ENCODE assay signal across 23 cellular contexts in genomic region chr16:86398622-86399021, GRCh38.
A peak's percentile ranks its signal among the peaks of the same experiment; 100 is the strongest.
DNase-seq lines count a peak whose midpoint lies in the region; ATAC-seq and TF ChIP-seq lines count a peak whose summit lies in the region.
"Had no signal": no experiment of that assay in that cellular context is flagged by ENCODE, and none has a peak within 500 bp of the region (broad histone marks: within the 10 kb centered on the region; RNA-seq: fewer than 3 reads in every experiment).

No MANE protein-coding gene starts in this region.

- no peak for ATAC-seq in HG02763 (IDR thresholded peaks at IDR 0.05; ENCODE audit: unreplicated experiment)
- ATAC-seq in HG03159 (IDR thresholded peaks at IDR 0.05; ENCODE audit: unreplicated experiment): no peak
- ATAC-seq in GM21576 (IDR thresholded peaks at IDR 0.05; ENCODE audit: unreplicated experiment): no peak
- ATAC-seq: A549; activated T-cell treated with anti-CD3 and anti-CD28 coated beads, Interleukin-2, amount 50 U/mL, for 72 hours; body of pancreas; foreskin keratinocyte; GM23338; T-cell had no signal

- DNase-seq in COLO829 (ENCODE audit: low spot score): peak; percentile 54
- peak; percentile 44 for DNase-seq in choroid plexus epithelial cell (ENCODE audit: low read depth)
- DNase-seq in left kidney (ENCODE audit: low read depth, low spot score): peak; percentile 38
- DNase-seq in NCI-H2081 treated with DMSO at 0.1 percent for 48 hours (lab: John Stamatoyannopoulos, UW): no peak
- DNase-seq: activated CD4-positive, alpha-beta T cell treated with anti-CD3 and anti-CD28 coated beads for 1 hour; activated naive CD4-positive, alpha-beta T cell treated with anti-CD3 and anti-CD28 coated beads, Interleukin-2, amount 50 U/mL, for 16 hours; activated T-cell treated with anti-CD3 and anti-CD28 coated beads, Interleukin-2, amount 50 U/mL, for 72 hours; body of pancreas; foreskin keratinocyte; NCI-H2171; NCI-H526; nucleus accumbens; substantia nigra; T-cell had no signal

- no peak for TF ChIP-seq CTCF in choroid plexus epithelial cell (conservative IDR thresholded peaks at IDR 0.05; ENCODE audit: low read depth, low read length)

- no peak overlapping the region for H3K4me3 ChIP-seq in choroid plexus epithelial cell (ENCODE audit: low read depth, low read length)
- H3K4me3 ChIP-seq: A549; BLaER1 treated with 17β-estradiol and CSF1 and Interleukin-3, amounts not matched to agents 10 nM and 100 nM; body of pancreas; GM23338; lung; right atrium auricular region had no signal

TF ChIP-seq in PFSK-1, 5 proteins besides CTCF, POLR2A, EP300 and RAD21:
- TF ChIP-seq FOXP2 (optimal IDR thresholded peaks at IDR 0.05; ENCODE audit: borderline replicate concordance, extremely low read depth, extremely low read length, insufficient read depth) (no peak), POLR2AphosphoS5 (IDR thresholded peaks at IDR 0.05; ENCODE audit: low read depth, low read length) (no peak), TAF1 (IDR thresholded peaks at IDR 0.05; ENCODE audit: borderline replicate concordance, insufficient read depth, low read length) (no peak), SIN3A (IDR thresholded peaks at IDR 0.05; ENCODE audit: borderline replicate concordance, insufficient read depth, low read length) (0 out of 2 replicates have a peak, but pooled peaks have one; percentile 64), REST (IDR thresholded peaks at IDR 0.05; ENCODE audit: insufficient read depth in 1 of 2, low read depth in 2 of 2, low read length in 2 of 2) (no peak)
